In genomic region chr10:102422586-102423129, GRCh38 we compare ENCODE assay signal across 8 cellular contexts. TPM values are rescaled to one million over a fixed set of nuclear protein-coding genes. Genes with fewer than 3 reads are reported as not detected.
DNase-seq lines count a peak whose midpoint lies in the region; ATAC-seq, FAIRE-seq and TF ChIP-seq lines count a peak whose summit lies in the region.

No MANE protein-coding gene starts in this region.

- 1% methylated on average over 7 to 27 of the region's 27 CpGs for WGBS in body of pancreas, 2 donors

- H3K27me3 ChIP-seq in Caco-2 (replicated peaks; ENCODE audit: control insufficient read depth, insufficient read depth, low read length) = no peaks in the 10 kb centered on the region
- H3K27me3 ChIP-seq in body of pancreas = no peaks in the 10 kb centered on the region
- no peaks in the 10 kb centered on the region for H3K27me3 ChIP-seq in iPS-15b (ENCODE audit: control insufficient read depth, insufficient read depth, low read length)

- no peaks in the 10 kb centered on the region for H3K27me3 Mint-ChIP-seq in Caco-2 (ENCODE audit: insufficient read depth, unreplicated experiment)

- H3K36me3 ChIP-seq in Caco-2 (ENCODE audit: control insufficient read depth, insufficient read depth, low read length) (0 out of 2 replicates have a peak, but pooled peaks cover 1% of the 10 kb centered on the region), body of pancreas (replicated peaks in 1 of 2; ENCODE audit: insufficient read depth in 1 of 2, low read depth in 2 of 2) (no peaks in the 10 kb centered on the region), iPS-15b (ENCODE audit: control insufficient read depth, insufficient read depth, low read length) (peaks cover 8% of the 10 kb centered on the region)

- H3K9ac ChIP-seq in iPS-15b (ENCODE audit: low read depth, low read length) = peak overlapping the region; percentile 60

- H3K4me3 Mint-ChIP-seq in Caco-2 (ENCODE audit: unreplicated experiment) = peak overlapping the region; percentile 99

- TF ChIP-seq CTCF in Caco-2 (IDR thresholded peaks at IDR 0.05; ENCODE audit: insufficient read depth in 1 of 2, low read depth in 1 of 2, low read length in 1 of 2, severe bottlenecking in 1 of 2, unreplicated experiment in 1 of 2) = peak; percentile 84 to 95
- peak; percentile 70 to 90 (median 88) for TF ChIP-seq CTCF in body of pancreas (IDR thresholded peaks at IDR 0.05)

- POLR2A ChIA-PET in Caco-2 (lab: Charles Lee) = interaction anchor here (0.6 to 2.7 kb wide), 3 partner anchors 10 to 28 kb away, joined by 3 to 20 read pairs (median 8); partner anchors contain the start of gene CUEDC2

- H3K4me3 ChIP-seq in Caco-2 (ENCODE audit: low read depth, low read length) (peak overlapping the region; percentile 83), body of pancreas (peak overlapping the region in 1 of 2 donors; percentile 24), iPS-15b (ENCODE audit: low read depth, low read length) (peak overlapping the region; percentile 87)

- H3K9me3 Mint-ChIP-seq in Caco-2 (ENCODE audit: unreplicated experiment) = no peaks in the 10 kb centered on the region

- intact Hi-C loops in Caco-2 (cut with micrococcal nuclease; ENCODE audit: unreplicated experiment) (loop anchor here (1.0 to 5.0 kb wide), 4 partner anchors 10 to 160 kb away; partner anchors contain the start of gene CUEDC2), body of pancreas (cut with DNase I) (no loop called here)

- FAIRE-seq in HTR-8/SVneo (lab: Jason Lieb, UNC) = no peak

- peaks cover 9% of the 10 kb centered on the region; the same call in 1 of the 2 replicates for H3K4me1 ChIP-seq in Caco-2
- H3K4me1 ChIP-seq in body of pancreas = peaks cover 45% of the 10 kb centered on the region
- H3K4me1 ChIP-seq in iPS-15b (ENCODE audit: control insufficient read depth, insufficient read depth, low read length) = peaks cover 2% of the 10 kb centered on the region

- H3K9me3 ChIP-seq in Caco-2 (no peaks in the 10 kb centered on the region), body of pancreas (no peaks in the 10 kb centered on the region), iPS-15b (ENCODE audit: control insufficient read depth, insufficient read depth, low read length) (no peaks in the 10 kb centered on the region)

- H3K27ac ChIP-seq in body of pancreas = peak overlapping the region; percentile 83 to 96 (median 91)

- peaks cover 33% of the 10 kb centered on the region for H3K36me3 Mint-ChIP-seq in Caco-2 (ENCODE audit: insufficient read depth, unreplicated experiment)

- ATAC-seq in GM21723 (IDR thresholded peaks at IDR 0.05; ENCODE audit: unreplicated experiment) (peak; percentile 31), body of pancreas (peak; percentile 56), HG02840 (IDR thresholded peaks at IDR 0.05; ENCODE audit: low FRiP score, unreplicated experiment) (no peak)

- H3K27ac Mint-ChIP-seq in Caco-2 (ENCODE audit: unreplicated experiment) = peak overlapping the region; percentile 97

- DNase-seq in Caco-2 = peak; percentile 90 to 92
- peak; percentile 93 for DNase-seq in OCI-M1 (lab: John Stamatoyannopoulos, UW)
- peak; percentile 85 to 88 (median 86) for DNase-seq in body of pancreas
- peak; percentile 51 for DNase-seq in renal cortical epithelial cell (ENCODE audit: low read depth)
- no peak for DNase-seq in HTR-8/SVneo (ENCODE audit: insufficient read length, low spot score)

- H3K4me1 Mint-ChIP-seq in Caco-2 (ENCODE audit: low read depth, unreplicated experiment) = peaks cover 7% of the 10 kb centered on the region

- TF ChIP-seq POLR2A in body of pancreas (IDR thresholded peaks at IDR 0.05) = no peak

- BruUV-seq in Caco-2 (replicated peaks; lab: Mats Ljungman, UMichigan) = no TSS peak

- CTCF ChIA-PET in Caco-2 (lab: Charles Lee) = interaction anchor here (0.7 to 5.3 kb wide), 15 partner anchors 10 to 253 kb away, joined by 3 to 37 read pairs (median 5); partner anchors contain the start of genes CUEDC2, ELOVL3 and NFKB2

RNA-seq across cellular contexts. Expression of gene FBXL15, which starts 2.0 kb away (rescaled TPM):
- 7.9 and 8.6 TPM in 2 replicates for total RNA-seq in Caco-2 (2022)
- total RNA-seq in body of pancreas = 10 to 100 TPM; 12.7 to 38.6 TPM
- total RNA-seq in renal cortical epithelial cell = 12.7 and 15.1 TPM in 2 replicates

RNA-seq across cellular contexts. Expression of gene PSD, which starts 4.1 kb away (rescaled TPM):
- 2.8 and 3.8 TPM in 2 replicates for total RNA-seq in Caco-2 (2022)
- total RNA-seq in body of pancreas = 1 to 10 TPM; 2.6 to 5.3 TPM
- 0.17 and 3.5 TPM in 2 replicates for total RNA-seq in renal cortical epithelial cell

RNA-seq across cellular contexts. Expression of gene CUEDC2, which starts 9.7 kb away (rescaled TPM):
- total RNA-seq in Caco-2 (2022) = 32.1 and 32.6 TPM in 2 replicates
- 10 to 100 TPM; 30.3 to 35.5 TPM for total RNA-seq in body of pancreas
- 49.5 and 50.0 TPM in 2 replicates for total RNA-seq in renal cortical epithelial cell

RNA-seq across cellular contexts. Expression of gene NFKB2, which starts 27.2 kb away (rescaled TPM):
- 35.1 and 36.5 TPM in 2 replicates for total RNA-seq in Caco-2 (2022)
- total RNA-seq in body of pancreas = 10 to 100 TPM; 17.9 to 30.0 TPM
- total RNA-seq in renal cortical epithelial cell = 52.4 and 57.3 TPM in 2 replicates

RNA-seq across cellular contexts. Expression of gene C10orf95, which starts 28.7 kb away (rescaled TPM):
- total RNA-seq in Caco-2 (2022) (0.82 and 0.86 TPM in 2 replicates), body of pancreas (1 to 10 TPM in 1 of 2 donors, under 1 TPM in 1; 0.66 to 4.2 TPM), renal cortical epithelial cell (0.25 and 1.6 TPM in 2 replicates)
